19 cellular contexts compared by ENCODE assay signal in genomic region chr4:127993150-127993549, GRCh38.
"Had no signal": no experiment of that assay in that cellular context is flagged by ENCODE, and none has a peak within 500 bp of the region (broad histone marks: within the 10 kb centered on the region; RNA-seq: fewer than 3 reads in every experiment).

No MANE protein-coding gene starts in this region.

- H3K9me3 Mint-ChIP-seq: activated naive CD4-positive, alpha-beta T cell treated with anti-CD3 and anti-CD28 coated beads, Interleukin-2, amount 50 U/mL, for 72 hours had no signal

- H3K27ac Mint-ChIP-seq: activated naive CD4-positive, alpha-beta T cell treated with anti-CD3 and anti-CD28 coated beads, Interleukin-2, amount 50 U/mL, for 72 hours; activated T-helper 2 cell treated with anti-CD3 and anti-CD28 coated beads, Interferon-gamma antibody, Interleukin-2, Interleukin-4, amounts not matched to agents 10 μg/mL and 5 μg/mL and 100 μg/mL, durations not matched to agents 14 hours and 24 hours and 36 hours; endodermal cell; stimulated activated naive B cell treated with anti-CD40 and anti-IgM and Interleukin-4, amounts not matched to agents 10 μg/mL and 1 μg/mL and 100 μg/mL, for 72 hours; WTC11 had no signal

- DNase-seq: activated CD4-positive, alpha-beta T cell treated with anti-CD3 and anti-CD28 coated beads for 48 hours; brain microvascular endothelial cell; endodermal cell; foreskin fibroblast; head of caudate nucleus; left colon; mammary epithelial cell; mucosa of descending colon; naive thymus-derived CD8-positive, alpha-beta T cell; occipital lobe; psoas muscle; stimulated activated CD4-positive, alpha-beta T cell treated with anti-CD3 and anti-CD28 coated beads, Interleukin-2, amount 100 ng/mL, for 24 hours; stimulated activated naive B cell treated with anti-CD40 and anti-IgM and Interleukin-4, amounts not matched to agents 10 μg/mL and 1 μg/mL and 100 μg/mL, for 72 hours had no signal

- H3K27me3 Mint-ChIP-seq: naive thymus-derived CD8-positive, alpha-beta T cell; stimulated activated naive B cell treated with anti-CD40 and anti-IgM and Interleukin-4, amounts not matched to agents 10 μg/mL and 1 μg/mL and 100 μg/mL, for 72 hours had no signal

- H3K27ac ChIP-seq: brain microvascular endothelial cell, psoas muscle, tibial nerve had no signal

- ATAC-seq: activated naive CD4-positive, alpha-beta T cell treated with anti-CD3 and anti-CD28 coated beads, Interleukin-2, amount 50 U/mL, for 72 hours; esophagus mucosa; left colon; mucosa of descending colon; naive thymus-derived CD8-positive, alpha-beta T cell; psoas muscle; sciatic nerve; stimulated activated naive B cell treated with anti-CD40 and anti-IgM and Interleukin-4, amounts not matched to agents 10 μg/mL and 1 μg/mL and 100 μg/mL, for 72 hours; WTC11 had no signal

- H3K9me3 ChIP-seq: psoas muscle had no signal

- H3K4me3 Mint-ChIP-seq: endodermal cell; naive thymus-derived CD8-positive, alpha-beta T cell; stimulated activated naive B cell treated with anti-CD40 and anti-IgM and Interleukin-4, amounts not matched to agents 10 μg/mL and 1 μg/mL and 100 μg/mL, for 72 hours; WTC11 had no signal

- H3K4me3 ChIP-seq: mucosa of descending colon, psoas muscle, tibial nerve had no signal

- H3K27me3 ChIP-seq: brain microvascular endothelial cell, tibial nerve had no signal

- H3K4me1 Mint-ChIP-seq: endodermal cell, WTC11 had no signal

- H3K36me3 ChIP-seq: brain microvascular endothelial cell had no signal

- H3K4me1 ChIP-seq: psoas muscle, tibial nerve had no signal
